In the genomic region with DNA sequence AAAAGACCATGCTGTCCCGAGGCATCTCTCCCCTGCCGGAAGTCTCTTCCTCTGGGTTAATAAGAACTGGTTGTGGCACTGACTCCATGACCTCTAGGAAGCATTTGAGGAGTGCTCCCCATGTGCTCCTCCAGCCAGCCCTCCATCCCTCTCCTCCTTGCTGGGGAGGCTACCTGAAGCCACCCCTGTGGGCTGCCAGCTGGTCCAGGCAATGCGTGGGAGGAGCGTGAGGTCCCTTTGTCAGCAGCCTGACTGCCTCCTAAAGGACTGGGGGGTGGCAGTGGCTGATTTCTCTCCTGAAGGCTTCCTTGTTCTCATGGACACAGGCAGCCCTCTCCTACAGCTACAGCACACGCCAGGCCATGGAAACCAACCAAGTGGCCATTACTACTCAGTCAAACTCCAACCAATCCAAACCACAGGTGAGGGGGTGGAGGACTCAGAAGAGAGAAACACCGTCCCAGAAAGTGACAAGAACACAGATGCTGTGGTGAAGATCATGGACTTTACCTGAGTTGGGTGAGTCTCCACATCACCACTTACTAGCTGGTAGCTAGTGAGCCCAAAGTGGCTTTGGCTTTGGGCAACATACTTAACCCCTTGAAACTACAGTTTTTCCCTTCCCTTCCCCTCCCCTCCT, we compare ENCODE assay signal across 13 cellular contexts. TPM values are rescaled to one million over a fixed set of nuclear protein-coding genes. Genes with fewer than 3 reads are reported as not detected.
DNase-seq lines count a peak whose midpoint lies in the region; ATAC-seq and TF ChIP-seq lines count a peak whose summit lies in the region.
"Had no signal": no experiment of that assay in that cellular context is flagged by ENCODE, and none has a peak within 500 bp of the region (broad histone marks: within the 10 kb centered on the region; RNA-seq: fewer than 3 reads in every experiment).

No MANE protein-coding gene starts in this region.

- no peak overlapping the region for H3K4me3 ChIP-seq in GM23248

- no peaks in the 10 kb centered on the region; the same call in none of the 2 replicates for H3K27me3 Mint-ChIP-seq in WTC11 (ENCODE audit: low read depth)
- peaks cover 0 to 8% of the 10 kb centered on the region in 2 donors for H3K27me3 Mint-ChIP-seq in natural killer cell treated with Interleukin-12 subunit alpha and Interleukin-12 subunit beta and Interleukin-15 and Interleukin-18, amount 100 ng/mL, for 72 hours
- H3K27me3 Mint-ChIP-seq in CD4-positive, alpha-beta T cell: no peaks in the 10 kb centered on the region

- no peak for TF ChIP-seq CTCF in WTC11 (IDR thresholded peaks at IDR 0.05)
- TF ChIP-seq CTCF in CD4-positive, alpha-beta T cell (IDR thresholded peaks at IDR 0.05): no peak

- H3K27ac ChIP-seq in GM23248: no peak overlapping the region
- no peak overlapping the region for H3K27ac ChIP-seq in CD4-positive, alpha-beta T cell (ENCODE audit: low read depth, low read length)
- H3K27ac ChIP-seq: HL-60 had no signal

- H2AFZ ChIP-seq in GM23248: no peak overlapping the region

- H3K4me1 ChIP-seq in GM23248 (ENCODE audit: insufficient read depth): peaks cover 4% of the 10 kb centered on the region

- no peak overlapping the region for H3K4me2 ChIP-seq in GM23248 (ENCODE audit: unreplicated experiment)

- H3K9me3 Mint-ChIP-seq in WTC11: no peaks in the 10 kb centered on the region
- H3K9me3 Mint-ChIP-seq in natural killer cell treated with Interleukin-12 subunit alpha and Interleukin-12 subunit beta and Interleukin-15 and Interleukin-18, amount 100 ng/mL, for 72 hours: no peaks in the 10 kb centered on the region
- no peaks in the 10 kb centered on the region for H3K9me3 Mint-ChIP-seq in CD4-positive, alpha-beta T cell
- H3K9me3 Mint-ChIP-seq: immature natural killer cell, natural killer cell had no signal

- no peaks in the 10 kb centered on the region for H3K9me3 ChIP-seq in GM23248 (ENCODE audit: low read depth)
- no peaks in the 10 kb centered on the region for H3K9me3 ChIP-seq in CD4-positive, alpha-beta T cell (ENCODE audit: control insufficient read depth, low read length)

- no peak overlapping the region for H3K9ac ChIP-seq in GM23248

- H3K4me1 Mint-ChIP-seq in WTC11: peaks cover 34% of the 10 kb centered on the region
- H3K4me1 Mint-ChIP-seq in natural killer cell treated with Interleukin-12 subunit alpha and Interleukin-12 subunit beta and Interleukin-15 and Interleukin-18, amount 100 ng/mL, for 72 hours (ENCODE audit: low read depth in 2 of 2): no peaks in the 10 kb centered on the region
- no peaks in the 10 kb centered on the region for H3K4me1 Mint-ChIP-seq in CD4-positive, alpha-beta T cell (ENCODE audit: low read depth)
- H3K4me1 Mint-ChIP-seq: immature natural killer cell, natural killer cell had no signal

- no peaks in the 10 kb centered on the region for H4K20me1 ChIP-seq in GM23248 (ENCODE audit: insufficient read depth)

- H3K4me3 Mint-ChIP-seq in WTC11: no peak overlapping the region
- no peak overlapping the region for H3K4me3 Mint-ChIP-seq in natural killer cell treated with Interleukin-12 subunit alpha and Interleukin-12 subunit beta and Interleukin-15 and Interleukin-18, amount 100 ng/mL, for 72 hours
- H3K4me3 Mint-ChIP-seq in CD4-positive, alpha-beta T cell: no peak overlapping the region
- H3K4me3 Mint-ChIP-seq: H9, natural killer cell had no signal

- 73 to 81% methylated on average over 6 of the region's 6 CpGs for WGBS in GM23248 (ENCODE audit: low coverage in 1 of 2, low lambda C conversion rate in 2 of 2, missing lambda C conversion rate in 2 of 2), 2 experiments

- CTCF ChIA-PET in WTC11 (lab: Charles Lee): interaction anchor here (1.1 to 6.1 kb wide), 3 partner anchors 9 to 11 kb away, joined by 4 to 51 read pairs (median 4); no protein-coding TSS in a partner anchor
- CTCF ChIA-PET in CD4-positive, alpha-beta T cell (lab: Charles Lee): no interaction called here

- no peaks in the 10 kb centered on the region for H3K9me2 ChIP-seq in GM23248 (ENCODE audit: insufficient read depth)

- no peaks in the 10 kb centered on the region for H3K36me3 Mint-ChIP-seq in WTC11
- no peaks in the 10 kb centered on the region for H3K36me3 Mint-ChIP-seq in natural killer cell treated with Interleukin-12 subunit alpha and Interleukin-12 subunit beta and Interleukin-15 and Interleukin-18, amount 100 ng/mL, for 72 hours
- H3K36me3 Mint-ChIP-seq in CD4-positive, alpha-beta T cell (ENCODE audit: low read depth): no peaks in the 10 kb centered on the region
- H3K36me3 Mint-ChIP-seq: immature natural killer cell, natural killer cell had no signal

- H3K27me3 ChIP-seq in GM23248 (replicated peaks; ENCODE audit: insufficient read depth): no peaks in the 10 kb centered on the region
- H3K27me3 ChIP-seq in CD4-positive, alpha-beta T cell (ENCODE audit: control insufficient read depth, insufficient read depth, low read length): no peaks in the 10 kb centered on the region

- intact Hi-C loops in CD4-positive, alpha-beta T cell (cut with DNase I, micrococcal nuclease): no loop called here

- POLR2A ChIA-PET in WTC11 (lab: Charles Lee): interaction anchor here (1.0 kb wide), 1 partner anchor 90 kb away, joined by 3 read pairs; no protein-coding TSS in a partner anchor
- POLR2A ChIA-PET in CD4-positive, alpha-beta T cell (lab: Charles Lee): no interaction called here

- H3F3A ChIP-seq in GM23248 (ENCODE audit: insufficient read depth): peaks cover 4% of the 10 kb centered on the region; the same call in 1 of the 2 replicates

- DNase-seq in EL (peak; percentile 33), GM23248 (peak; percentile 39), WTC11 (ENCODE audit: low spot score) (no peak), NCI-H510A treated with DMSO at 0.1 percent for 48 hours (lab: John Stamatoyannopoulos, UW) (no peak)
- peak; percentile 42 for DNase-seq in natural killer cell treated with Interleukin-12 subunit alpha and Interleukin-12 subunit beta and Interleukin-15 and Interleukin-18, amount 100 ng/mL, for 72 hours (ENCODE audit: low spot score)
- DNase-seq in CD4-positive, alpha-beta T cell: no peak
- DNase-seq: H9, natural killer cell, NCI-H2081, Right ventricle myocardium superior had no signal

- ATAC-seq in WTC11 (no peak), HG02588 (IDR thresholded peaks at IDR 0.05; ENCODE audit: unreplicated experiment) (no peak)
- ATAC-seq in natural killer cell treated with Interleukin-12 subunit alpha and Interleukin-12 subunit beta and Interleukin-15 and Interleukin-18, amount 100 ng/mL, for 72 hours: no peak
- no peak for ATAC-seq in CD4-positive, alpha-beta T cell (ENCODE audit: poor library complexity)

- in situ Hi-C loops in GM23248 (cut with MboI): loop anchor here (25.0 kb wide), 1 partner anchor 519 kb away; no protein-coding TSS in a partner anchor

- H3K79me2 ChIP-seq in GM23248 (ENCODE audit: insufficient read depth): no peaks in the 10 kb centered on the region

- H3K36me3 ChIP-seq in GM23248 (ENCODE audit: low read depth): no peaks in the 10 kb centered on the region

- H3K27ac Mint-ChIP-seq in WTC11: no peak overlapping the region
- no peak overlapping the region for H3K27ac Mint-ChIP-seq in natural killer cell treated with Interleukin-12 subunit alpha and Interleukin-12 subunit beta and Interleukin-15 and Interleukin-18, amount 100 ng/mL, for 72 hours
- H3K27ac Mint-ChIP-seq in CD4-positive, alpha-beta T cell: no peak overlapping the region

TF ChIP-seq in WTC11, 78 proteins besides CTCF, POLR2A, EP300 and RAD21:
- TF ChIP-seq ZNF263 (CRISPR knock-in tag; IDR thresholded peaks at IDR 0.05; ENCODE audit: low read depth): peak; percentile 73; the same call in 1 of the 2 replicates
- TF ChIP-seq, protein P1, sequence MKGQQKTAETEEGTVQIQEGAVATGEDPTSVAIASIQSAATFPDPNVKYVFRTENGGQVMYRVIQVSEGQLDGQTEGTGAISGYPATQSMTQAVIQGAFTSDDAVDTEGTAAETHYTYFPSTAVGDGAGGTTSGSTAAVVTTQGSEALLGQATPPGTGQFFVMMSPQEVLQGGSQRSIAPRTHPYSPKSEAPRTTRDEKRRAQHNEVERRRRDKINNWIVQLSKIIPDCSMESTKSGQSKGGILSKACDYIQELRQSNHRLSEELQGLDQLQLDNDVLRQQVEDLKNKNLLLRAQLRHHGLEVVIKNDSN (CRISPR knock-in tag; IDR thresholded peaks at IDR 0.05): no peak

RNA-seq across cellular contexts. Expression of a gene that starts 35.2 kb away (rescaled TPM):
- 63.2 and 86.9 TPM in 2 replicates for total RNA-seq in GM23248 (2014; rRNA removed; shearing (Covaris generic))
- polyA plus RNA-seq in GM23248 (2016; fragmentation: Nextera tagmentation; extraction: Ambion mirVana): 160 and 162 TPM in 2 replicates
- 26.2 to 28.1 TPM (median 27.3 TPM) in 3 replicates for total RNA-seq in WTC11 (2021)
- total RNA-seq in natural killer cell treated with Interleukin-12 subunit alpha and Interleukin-12 subunit beta and Interleukin-15 and Interleukin-18, amount 100 ng/mL, for 72 hours: 10 to 100 TPM; 18.9 to 31.8 TPM
- total RNA-seq in CD4-positive, alpha-beta T cell: 10 to 100 TPM; 21.2 to 22.4 TPM

RNA-seq across cellular contexts. Expression of a gene that starts 53.3 kb away (rescaled TPM):
- total RNA-seq in GM23248 (2014; rRNA removed; shearing (Covaris generic)): 4.4 and 6.9 TPM in 2 replicates
- 4.7 and 5.4 TPM in 2 replicates for polyA plus RNA-seq in GM23248 (2016; fragmentation: Nextera tagmentation; extraction: Ambion mirVana)
- total RNA-seq in WTC11 (2021): 15.0 to 19.5 TPM (median 15.7 TPM) in 3 replicates
- 10 to 100 TPM; 11.8 to 26.6 TPM for total RNA-seq in natural killer cell treated with Interleukin-12 subunit alpha and Interleukin-12 subunit beta and Interleukin-15 and Interleukin-18, amount 100 ng/mL, for 72 hours
- 1 to 10 TPM; 1.8 to 2.1 TPM for total RNA-seq in CD4-positive, alpha-beta T cell

Comparison
In these comparisons a context has a peak if more than half of its experiments do, and no peak if none do; other contexts are left out.
1. DNase-seq: peak in EL (single experiment), GM23248 (single experiment) and natural killer cell treated with Interleukin-12 subunit alpha and Interleukin-12 subunit beta and Interleukin-15 and Interleukin-18, amount 100 ng/mL, for 72 hours (single experiment); none in WTC11 (single experiment), NCI-H510A treated with DMSO at 0.1 percent for 48 hours (single experiment) and CD4-positive, alpha-beta T cell (0 of 10).